20 cellular contexts compared by ENCODE assay signal in the genomic region with DNA sequence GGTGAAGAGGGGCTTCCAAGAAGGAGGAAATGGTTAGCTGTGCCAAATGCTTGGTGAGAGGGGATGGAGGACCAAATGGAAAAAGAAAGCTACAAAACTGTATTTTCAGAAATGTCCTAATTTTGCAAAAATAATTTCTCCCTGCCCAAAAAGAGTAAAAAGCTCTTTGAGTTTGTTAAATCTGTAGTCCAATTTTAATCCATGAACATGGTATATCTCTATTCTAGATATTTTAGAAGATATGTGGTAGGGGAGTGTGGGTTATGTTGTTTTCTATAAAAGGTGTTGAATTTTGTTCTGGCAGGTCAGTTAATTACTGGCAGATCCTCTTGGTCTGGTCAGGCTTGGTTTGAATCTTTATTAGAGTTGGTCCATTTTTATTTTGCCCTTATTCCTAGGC.
"Had no signal": no experiment of that assay in that cellular context is flagged by ENCODE, and none has a peak within 500 bp of the region (broad histone marks: within the 10 kb centered on the region; RNA-seq: fewer than 3 reads in every experiment).

No MANE protein-coding gene starts in this region.

- H3K4me3 ChIP-seq: colonic mucosa, esophagus squamous epithelium, gastroesophageal sphincter, hepatocyte, mucosa of descending colon, stomach, thoracic aorta, transverse colon had no signal

- H3K27me3 ChIP-seq: colonic mucosa, gastroesophageal sphincter, hepatocyte, transverse colon had no signal

- H3K36me3 ChIP-seq: colonic mucosa, esophagus squamous epithelium, gastroesophageal sphincter, neutrophil, stomach, thoracic aorta, transverse colon had no signal

- H3K9me3 ChIP-seq: colonic mucosa, esophagus squamous epithelium, neutrophil, thoracic aorta, transverse colon had no signal

- H3K36me3 Mint-ChIP-seq: naive thymus-derived CD8-positive, alpha-beta T cell had no signal

- H3K27ac ChIP-seq: colonic mucosa, esophagus squamous epithelium, gastroesophageal sphincter, hepatocyte, neutrophil, stomach, thoracic aorta, transverse colon had no signal

- H3K4me1 Mint-ChIP-seq: naive thymus-derived CD8-positive, alpha-beta T cell had no signal

- DNase-seq: dermis blood vessel endothelial cell; esophagus squamous epithelium; foreskin fibroblast; left colon; left ventricle myocardium superior; mucosa of descending colon; naive thymus-derived CD8-positive, alpha-beta T cell; posterior cingulate gyrus; stimulated activated CD4-positive, alpha-beta T cell treated with anti-CD3 and anti-CD28 coated beads, Interleukin-2, amount 100 ng/mL, for 24 hours; stimulated activated CD4-positive, alpha-beta T cell treated with anti-CD3 and anti-CD28 coated beads, Interleukin-4, amount 100 ng/mL, for 4 hours; stimulated activated naive CD4-positive, alpha-beta T cell; stomach; substantia nigra; transverse colon had no signal

- H3K9me3 Mint-ChIP-seq: naive thymus-derived CD8-positive, alpha-beta T cell had no signal

- H3K4me1 ChIP-seq: colonic mucosa had no signal

- H3K27ac Mint-ChIP-seq: naive thymus-derived CD8-positive, alpha-beta T cell had no signal

- ATAC-seq: gastroesophageal sphincter; left colon; left ventricle myocardium superior; mucosa of descending colon; naive thymus-derived CD8-positive, alpha-beta T cell; sciatic nerve had no signal

- H3K4me2 ChIP-seq: hepatocyte had no signal

- H2AFZ ChIP-seq: hepatocyte had no signal

- H3K4me3 Mint-ChIP-seq: naive thymus-derived CD8-positive, alpha-beta T cell had no signal

- H3K79me2 ChIP-seq: hepatocyte had no signal
